ENCODE assay signal across 15 cellular contexts in the genomic region with DNA sequence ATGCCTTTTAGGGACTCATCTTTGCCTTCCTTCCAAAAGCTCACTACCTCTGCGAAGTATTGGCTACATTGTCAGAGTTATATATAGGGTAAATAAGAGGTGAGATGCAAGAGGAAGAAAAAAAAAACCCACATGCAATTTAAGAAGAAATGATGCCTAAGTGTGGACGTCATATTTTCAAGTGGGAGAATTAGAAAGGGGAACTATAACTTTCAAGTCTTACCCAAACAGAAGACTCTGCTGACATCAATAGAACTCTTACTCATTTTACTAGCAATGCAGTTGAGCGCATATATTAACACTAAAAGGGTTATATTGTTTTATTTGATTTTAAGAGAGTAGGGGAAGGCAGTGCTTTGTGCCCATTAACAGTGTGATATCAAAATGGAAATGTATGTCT. TPM values are rescaled to one million over a fixed set of nuclear protein-coding genes. Genes with fewer than 3 reads are reported as not detected.
A peak's percentile ranks its signal among the peaks of the same experiment; 100 is the strongest.
DNase-seq lines count a peak whose midpoint lies in the region; ATAC-seq, FAIRE-seq and TF ChIP-seq lines count a peak whose summit lies in the region.
"Had no signal": no experiment of that assay in that cellular context is flagged by ENCODE, and none has a peak within 500 bp of the region (broad histone marks: within the 10 kb centered on the region; RNA-seq: fewer than 3 reads in every experiment).

No MANE protein-coding gene starts in this region.

- no peaks in the 10 kb centered on the region for H3K4me1 Mint-ChIP-seq in natural killer cell treated with Interleukin-12 subunit alpha and Interleukin-12 subunit beta and Interleukin-15 and Interleukin-18, amount 100 ng/mL, for 72 hours (ENCODE audit: low read depth in 2 of 2)
- H3K4me1 Mint-ChIP-seq: natural killer cell had no signal

- peak overlapping the region; percentile 45 for H3K4me2 ChIP-seq in Karpas-422 (ENCODE audit: low read depth, low read length, poor library complexity, severe bottlenecking)

- DNase-seq in GM12892 (ENCODE audit: insufficient read length), result no peak
- peak; percentile 70 for DNase-seq in Karpas-422
- no peak for DNase-seq in NCI-H1417 treated with DMSO at 0.1 percent for 48 hours (lab: John Stamatoyannopoulos, UW)
- DNase-seq in pons (ENCODE audit: low spot score), result no peak
- DNase-seq in natural killer cell treated with Interleukin-12 subunit alpha and Interleukin-12 subunit beta and Interleukin-15 and Interleukin-18, amount 100 ng/mL, for 72 hours (ENCODE audit: low spot score), result no peak
- no peak for DNase-seq in SJCRH30
- DNase-seq: activated CD8-positive, alpha-beta memory T cell treated with anti-CD3 and anti-CD28 coated beads, Interleukin-2, amount 50 U/mL, for 4 hours; DND-41; foreskin fibroblast; islet precursor cell; natural killer cell; upper lobe of right lung had no signal

- H3K9me2 ChIP-seq in Karpas-422 (replicated peaks; ENCODE audit: insufficient read depth, low read length), result no peaks in the 10 kb centered on the region

- H3K27me3 Mint-ChIP-seq in natural killer cell treated with Interleukin-12 subunit alpha and Interleukin-12 subunit beta and Interleukin-15 and Interleukin-18, amount 100 ng/mL, for 72 hours, result peaks cover 26 to 35% of the 10 kb centered on the region in 2 donors

- ATAC-seq in GM21360 (IDR thresholded peaks at IDR 0.05; ENCODE audit: unreplicated experiment) (peak; percentile 81), HG02938 (IDR thresholded peaks at IDR 0.05; ENCODE audit: unreplicated experiment) (peak; percentile 94)
- no peak for ATAC-seq in natural killer cell treated with Interleukin-12 subunit alpha and Interleukin-12 subunit beta and Interleukin-15 and Interleukin-18, amount 100 ng/mL, for 72 hours
- ATAC-seq: natural killer cell, upper lobe of right lung had no signal

- H3K4me3 ChIP-seq in Karpas-422 (ENCODE audit: low read length) (no peak overlapping the region), SJCRH30 (no peak overlapping the region)
- H3K4me3 ChIP-seq: skin epidermis, upper lobe of right lung had no signal

- H3K27ac Mint-ChIP-seq in natural killer cell treated with Interleukin-12 subunit alpha and Interleukin-12 subunit beta and Interleukin-15 and Interleukin-18, amount 100 ng/mL, for 72 hours, result no peak overlapping the region
- H3K27ac Mint-ChIP-seq: natural killer cell had no signal

- H3K79me2 ChIP-seq in Karpas-422 (ENCODE audit: low read length), result peaks cover 93% of the 10 kb centered on the region

- peak; percentile 42 for FAIRE-seq in GM12892 (lab: Jason Lieb, UNC)

- TF ChIP-seq POLR2A in GM12892 (IDR thresholded peaks at IDR 0.05; ENCODE audit: low read depth, low read length), result no peak

- H3K9ac ChIP-seq in Karpas-422 (ENCODE audit: low read length), result peak overlapping the region; percentile 34; the same call in 1 of the 2 replicates

- peak overlapping the region; percentile 87 for H3K27ac ChIP-seq in Karpas-422 (ENCODE audit: low read length)
- H3K27ac ChIP-seq in SJCRH30, result no peak overlapping the region
- H3K27ac ChIP-seq: skin epidermis, upper lobe of right lung had no signal

- H2AFZ ChIP-seq in Karpas-422 (ENCODE audit: low read length), result no peak overlapping the region

- H3K9me3 ChIP-seq in Karpas-422 (ENCODE audit: low read length), result no peaks in the 10 kb centered on the region
- no peaks in the 10 kb centered on the region for H3K9me3 ChIP-seq in SJCRH30 (replicated peaks)
- H3K9me3 ChIP-seq: upper lobe of right lung had no signal

- no peaks in the 10 kb centered on the region for H3K9me3 Mint-ChIP-seq in natural killer cell treated with Interleukin-12 subunit alpha and Interleukin-12 subunit beta and Interleukin-15 and Interleukin-18, amount 100 ng/mL, for 72 hours
- H3K9me3 Mint-ChIP-seq: natural killer cell had no signal

- no peak overlapping the region for H3K4me3 Mint-ChIP-seq in natural killer cell treated with Interleukin-12 subunit alpha and Interleukin-12 subunit beta and Interleukin-15 and Interleukin-18, amount 100 ng/mL, for 72 hours
- H3K4me3 Mint-ChIP-seq: natural killer cell had no signal

- H3K36me3 ChIP-seq in Karpas-422 (ENCODE audit: insufficient read depth, low read length), result peaks cover 77% of the 10 kb centered on the region
- 0 out of 2 replicates have a peak, but pooled peaks cover 3% of the 10 kb centered on the region for H3K36me3 ChIP-seq in SJCRH30
- H3K36me3 ChIP-seq: upper lobe of right lung had no signal

- H3K36me3 Mint-ChIP-seq in natural killer cell treated with Interleukin-12 subunit alpha and Interleukin-12 subunit beta and Interleukin-15 and Interleukin-18, amount 100 ng/mL, for 72 hours, result no peaks in the 10 kb centered on the region
- H3K36me3 Mint-ChIP-seq: natural killer cell had no signal

- H3K4me1 ChIP-seq in Karpas-422 (ENCODE audit: low read length) (peaks cover 88% of the 10 kb centered on the region), SJCRH30 (no peaks in the 10 kb centered on the region)
- H3K4me1 ChIP-seq: upper lobe of right lung had no signal

- H3K27me3 ChIP-seq in Karpas-422 (ENCODE audit: low read length) (no peaks in the 10 kb centered on the region), SJCRH30 (no peaks in the 10 kb centered on the region)
- H3K27me3 ChIP-seq: upper lobe of right lung had no signal

- no peaks in the 10 kb centered on the region for H4K20me1 ChIP-seq in Karpas-422 (ENCODE audit: insufficient read depth, low read depth, low read length)

RNA-seq across cellular contexts. Expression of a gene that starts 15.7 kb away (rescaled TPM):
- 9.5 TPM for polyA plus RNA-seq in GM12892 (2012; ENCODE audit: missing spikeins)
- 93.1 and 101 TPM in 2 replicates for total RNA-seq in Karpas-422 (2014; rRNA removed; shearing (Covaris generic); ENCODE audit: low replicate concordance)
- 1 to 10 TPM in 1 of 2 donors, not detected in 1; 1.9 TPM for total RNA-seq in natural killer cell treated with Interleukin-12 subunit alpha and Interleukin-12 subunit beta and Interleukin-15 and Interleukin-18, amount 100 ng/mL, for 72 hours
- 11.9 and 12.5 TPM in 2 replicates for total RNA-seq in SJCRH30 (2014; rRNA removed; shearing (Covaris generic))

Comparison
In these comparisons a context has a peak if more than half of its experiments do, and no peak if none do; other contexts are left out.
1. ATAC-seq: peak in GM21360 (single experiment) and HG02938 (single experiment); none in natural killer cell treated with Interleukin-12 subunit alpha and Interleukin-12 subunit beta and Interleukin-15 and Interleukin-18, amount 100 ng/mL, for 72 hours (0 of 2).